Comparison of ENCODE assay signal across 8 cellular contexts in the genomic region with DNA sequence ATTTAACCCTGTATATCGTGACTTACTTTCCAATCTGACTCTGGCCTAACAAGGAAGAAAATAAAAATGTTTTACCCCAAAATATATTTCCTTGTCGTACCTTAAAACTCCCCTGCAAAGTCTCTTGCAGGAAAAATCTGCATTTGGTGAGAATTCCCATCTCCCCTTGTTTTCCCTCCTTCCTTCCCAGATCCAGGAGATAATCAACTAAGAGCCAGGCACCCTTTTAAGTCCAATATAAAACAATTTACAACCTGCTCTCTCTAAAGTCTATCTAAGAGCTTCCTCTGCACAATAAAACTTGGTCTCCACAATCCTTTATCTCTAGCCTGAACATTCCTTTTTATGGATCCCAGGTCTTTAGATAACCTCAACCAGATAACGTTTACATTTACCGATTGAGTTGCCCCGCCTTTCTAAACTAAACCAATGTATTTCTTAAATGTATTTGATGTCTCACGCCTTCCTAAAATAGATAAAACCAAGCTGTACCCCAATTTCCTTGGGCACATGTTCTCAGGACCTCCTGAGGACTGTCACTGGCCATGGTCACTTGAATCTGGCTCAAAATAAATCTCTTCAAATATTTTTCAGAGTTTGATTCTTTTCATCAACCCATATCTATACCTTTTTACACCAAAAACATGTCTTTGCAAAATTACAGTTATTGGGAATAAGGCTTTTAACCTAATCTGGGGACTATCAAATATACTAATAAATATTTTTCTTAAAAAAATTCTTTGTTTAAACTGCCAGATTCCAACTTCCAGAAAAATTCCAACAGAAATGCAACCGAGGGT. TPM values are rescaled to one million over a fixed set of nuclear protein-coding genes. Genes with fewer than 3 reads are reported as not detected.
DNase-seq lines count a peak whose midpoint lies in the region; ATAC-seq and TF ChIP-seq lines count a peak whose summit lies in the region.

No MANE protein-coding gene starts in this region.

- peak overlapping the region; percentile 67 for H3K27ac Mint-ChIP-seq in endothelial cell (ENCODE audit: unreplicated experiment)

- H2AFZ ChIP-seq in DND-41 (ENCODE audit: low read depth, low read length) (peak overlapping the region; percentile 97), OCI-LY7 (ENCODE audit: low read length) (peak overlapping the region; percentile 71)

- POLR2A ChIA-PET in OCI-LY7 (lab: Charles Lee), result interaction anchor here (0.5 to 4.1 kb wide), 13 partner anchors 9 to 693 kb away, joined by 3 to 27 read pairs (median 3); a partner anchor contains a TSS

- intact Hi-C loops in OCI-LY7 (cut with micrococcal nuclease; ENCODE audit: unreplicated experiment), result loop anchor here (5.0 kb wide), 1 partner anchor 354 kb away; a partner anchor contains a TSS
- intact Hi-C loops in ovary (cut with DNase I), result loop anchor here in 3 of 4 donors (5.0 to 10.0 kb wide), 3 partner anchors 69 to 136 kb away; a partner anchor contains a TSS

- no peaks in the 10 kb centered on the region for H3K9me3 Mint-ChIP-seq in endothelial cell (ENCODE audit: unreplicated experiment)

- no peaks in the 10 kb centered on the region for H3K36me3 Mint-ChIP-seq in endothelial cell (ENCODE audit: low read depth, unreplicated experiment)

- peaks cover 5% of the 10 kb centered on the region for H3K27me3 Mint-ChIP-seq in endothelial cell (ENCODE audit: unreplicated experiment)

- no peak for TF ChIP-seq EP300 in ovary (IDR thresholded peaks at IDR 0.05)

- H3K4me2 ChIP-seq in DND-41 (ENCODE audit: insufficient read depth, low read length), result peak overlapping the region; percentile 68
- H3K4me2 ChIP-seq in OCI-LY7 (ENCODE audit: low read length), result peak overlapping the region; percentile 99

- no peaks in the 10 kb centered on the region for H3K27me3 ChIP-seq in DND-41 (ENCODE audit: insufficient read depth, low read length, poor library complexity)
- H3K27me3 ChIP-seq in ovary, result no peaks in the 10 kb centered on the region

- ATAC-seq in DND-41 (ENCODE audit: insufficient read depth, low read depth), result no peak

- peak overlapping the region; percentile 99 for H3K9ac ChIP-seq in DND-41 (ENCODE audit: low read depth, low read length)

- peak overlapping the region; percentile 81 for H3K4me3 Mint-ChIP-seq in endothelial cell (ENCODE audit: unreplicated experiment)

- H3K4me3 ChIP-seq in DND-41 (ENCODE audit: low read depth in 1 of 2, low read length in 2 of 2), result peak overlapping the region; percentile 61 to 72; a peak in 3 of 4 replicates
- peak overlapping the region; percentile 78 for H3K4me3 ChIP-seq in OCI-LY7 (ENCODE audit: low read depth, low read length, poor library complexity, severe bottlenecking)
- H3K4me3 ChIP-seq in ovary, result peak overlapping the region; percentile 98

- 38 to 42% (median 38%) methylated on average over 7 of the region's 7 CpGs for WGBS in ovary, 3 donors

- peaks cover 24% of the 10 kb centered on the region for H3K4me1 Mint-ChIP-seq in endothelial cell (ENCODE audit: unreplicated experiment)

- H3K4me1 ChIP-seq in DND-41 (ENCODE audit: insufficient read depth, low read length) (peaks cover 41% of the 10 kb centered on the region), OCI-LY7 (ENCODE audit: insufficient read depth, low read length, poor library complexity, severe bottlenecking) (peaks cover 16% of the 10 kb centered on the region), ovary (ENCODE audit: insufficient read depth) (peaks cover 12% of the 10 kb centered on the region)

- no peak for TF ChIP-seq POLR2A in ovary (IDR thresholded peaks at IDR 0.05)

- BruUV-seq in OCI-LY7 (replicated peaks; lab: Mats Ljungman, UMichigan), result TSS peak; percentile 87

- DNase-seq in DND-41, result no peak
- no peak for DNase-seq in OCI-LY7 (ENCODE audit: low spot score)
- DNase-seq in endothelial cell (ENCODE audit: low spot score), result no peak
- DNase-seq in ovary, result no peak
- no peak for DNase-seq in stimulated activated CD4-positive, alpha-beta T cell treated with anti-CD3 and anti-CD28 coated beads, Interleukin-15, amount 100 ng/mL, for 24 hours
- DNase-seq in SIG-M5 treated with dmso at 0.1 percent for 504 hours (lab: John Stamatoyannopoulos, UW; ENCODE audit: unreplicated experiment), result no peak
- no peak for DNase-seq in kidney glomerular epithelial cell (lab: John Stamatoyannopoulos, UW)
- DNase-seq in activated CD4-positive, alpha-beta T cell treated with anti-CD3 and anti-CD28 coated beads for 4 hours, result no peak

- H3K36me3 ChIP-seq in DND-41 (ENCODE audit: insufficient read depth, low read length), result peaks cover 22% of the 10 kb centered on the region
- peaks cover 12% of the 10 kb centered on the region; the same call in 1 of the 2 replicates for H3K36me3 ChIP-seq in OCI-LY7 (ENCODE audit: insufficient read depth, low read length)
- no peaks in the 10 kb centered on the region for H3K36me3 ChIP-seq in ovary

- H3K79me2 ChIP-seq in DND-41 (ENCODE audit: insufficient read depth, low read length), result peaks cover 45% of the 10 kb centered on the region
- peaks cover 23% of the 10 kb centered on the region; the same call in 1 of the 2 replicates for H3K79me2 ChIP-seq in OCI-LY7 (ENCODE audit: insufficient read depth, low read depth, low read length)

- H4K20me1 ChIP-seq in DND-41 (ENCODE audit: insufficient read depth, low read length) (no peaks in the 10 kb centered on the region), OCI-LY7 (ENCODE audit: insufficient read depth, low read length) (no peaks in the 10 kb centered on the region)

- TF ChIP-seq CTCF in DND-41 (IDR thresholded peaks at IDR 0.05; ENCODE audit: borderline replicate concordance, extremely low read depth, low read length, poor library complexity, severe bottlenecking) (no peak), OCI-LY7 (conservative IDR thresholded peaks at IDR 0.05; ENCODE audit: low read length) (no peak), endothelial cell (IDR thresholded peaks at IDR 0.05; ENCODE audit: unreplicated experiment) (no peak), ovary (IDR thresholded peaks at IDR 0.05) (no peak)

- CTCF ChIA-PET in OCI-LY7 (lab: Charles Lee; ENCODE audit: unreplicated experiment), result no interaction called here

- no peaks in the 10 kb centered on the region for H3K9me2 ChIP-seq in OCI-LY7 (ENCODE audit: insufficient read depth, low read length)

- H3K9me3 ChIP-seq in DND-41 (ENCODE audit: insufficient read depth, low read length, severe bottlenecking) (no peaks in the 10 kb centered on the region), OCI-LY7 (ENCODE audit: low read length) (no peaks in the 10 kb centered on the region), ovary (no peaks in the 10 kb centered on the region)

- peak overlapping the region; percentile 99 for H3K27ac ChIP-seq in DND-41 (ENCODE audit: low read length)
- peak overlapping the region; percentile 70 for H3K27ac ChIP-seq in OCI-LY7 (ENCODE audit: low read depth, low read length, poor library complexity, severe bottlenecking)
- H3K27ac ChIP-seq in ovary, result peak overlapping the region; percentile 86 to 97

RNA-seq across cellular contexts. Expression of a gene that starts 1.0 kb away (rescaled TPM):
- total RNA-seq in OCI-LY7 (2014; rRNA removed; shearing (Covaris generic)), result 22.4 and 28.7 TPM in 2 replicates
- total RNA-seq in OCI-LY7 (2022) (24.6 and 25.4 TPM in 2 replicates), endothelial cell (ENCODE audit: unreplicated experiment) (20.1 TPM), ovary (10 to 100 TPM; 16.4 to 25.6 (median 19.5) TPM)
- polyA plus RNA-seq in ovary, result 10 to 100 TPM; 17.6 to 29.1 TPM

RNA-seq across cellular contexts. Expression of a gene that starts 48.2 kb away (rescaled TPM):
- 15.0 and 17.8 TPM in 2 replicates for total RNA-seq in OCI-LY7 (2014; rRNA removed; shearing (Covaris generic))
- total RNA-seq in OCI-LY7 (2022) (20.1 and 23.2 TPM in 2 replicates), endothelial cell (ENCODE audit: unreplicated experiment) (3.8 TPM), ovary (under 1 TPM in 5 of 7 donors, not detected in 2; 0.03 to 0.40 (median 0.11) TPM)
- polyA plus RNA-seq in ovary, result under 1 TPM; 0.06 to 0.23 TPM
